In the genomic region with DNA sequence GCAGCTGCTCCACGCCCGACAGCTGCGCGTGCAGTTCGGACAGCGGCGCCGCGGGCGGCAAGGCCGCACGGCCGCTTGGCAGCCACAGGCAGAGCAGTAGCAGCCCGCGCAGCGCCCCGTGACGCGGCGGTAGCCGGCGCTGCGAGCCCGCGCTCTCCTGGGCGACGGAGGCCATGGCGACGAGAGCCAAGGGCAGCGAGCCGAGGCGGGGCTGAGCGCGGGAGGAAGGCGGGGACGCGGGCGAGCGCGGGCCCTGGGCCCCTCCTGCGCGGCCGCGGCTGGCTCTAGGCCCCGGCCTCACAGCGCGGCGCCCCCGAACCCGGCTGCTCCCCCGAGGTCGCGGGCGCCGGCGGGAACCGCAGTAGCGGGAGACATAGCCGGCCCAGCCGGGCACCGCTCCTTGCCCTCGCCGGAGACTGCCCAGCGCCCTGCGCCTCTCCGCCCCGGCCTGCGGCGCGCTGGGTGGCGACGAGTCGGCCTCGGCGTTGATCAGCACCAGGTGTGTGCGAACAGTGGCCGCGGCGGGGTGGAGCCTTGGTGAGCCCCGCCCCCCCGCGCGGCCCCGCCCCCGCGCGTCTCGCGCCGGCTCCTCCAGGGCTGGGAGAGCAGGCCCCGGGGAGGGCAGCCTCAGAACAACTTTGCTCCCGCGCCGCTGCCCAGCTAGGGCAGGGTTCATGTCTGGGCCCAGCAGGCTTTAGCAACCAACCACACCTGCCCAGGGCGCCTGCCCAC, we compare ENCODE assay signal across 1 cellular context.
TF ChIP-seq lines count a peak whose summit lies in the region.

A gene with protein sequence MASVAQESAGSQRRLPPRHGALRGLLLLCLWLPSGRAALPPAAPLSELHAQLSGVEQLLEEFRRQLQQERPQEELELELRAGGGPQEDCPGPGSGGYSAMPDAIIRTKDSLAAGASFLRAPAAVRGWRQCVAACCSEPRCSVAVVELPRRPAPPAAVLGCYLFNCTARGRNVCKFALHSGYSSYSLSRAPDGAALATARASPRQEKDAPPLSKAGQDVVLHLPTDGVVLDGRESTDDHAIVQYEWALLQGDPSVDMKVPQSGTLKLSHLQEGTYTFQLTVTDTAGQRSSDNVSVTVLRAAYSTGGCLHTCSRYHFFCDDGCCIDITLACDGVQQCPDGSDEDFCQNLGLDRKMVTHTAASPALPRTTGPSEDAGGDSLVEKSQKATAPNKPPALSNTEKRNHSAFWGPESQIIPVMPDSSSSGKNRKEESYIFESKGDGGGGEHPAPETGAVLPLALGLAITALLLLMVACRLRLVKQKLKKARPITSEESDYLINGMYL (minus strand): TSS at position 514 of the 732 bp plus-strand sequence. CDS start 339 bp downstream, at position 175.

TF ChIP-seq in HepG2, 621 proteins besides CTCF, POLR2A, EP300 and RAD21 (continued from another document and continues in another):
- TF ChIP-seq, protein P1, sequence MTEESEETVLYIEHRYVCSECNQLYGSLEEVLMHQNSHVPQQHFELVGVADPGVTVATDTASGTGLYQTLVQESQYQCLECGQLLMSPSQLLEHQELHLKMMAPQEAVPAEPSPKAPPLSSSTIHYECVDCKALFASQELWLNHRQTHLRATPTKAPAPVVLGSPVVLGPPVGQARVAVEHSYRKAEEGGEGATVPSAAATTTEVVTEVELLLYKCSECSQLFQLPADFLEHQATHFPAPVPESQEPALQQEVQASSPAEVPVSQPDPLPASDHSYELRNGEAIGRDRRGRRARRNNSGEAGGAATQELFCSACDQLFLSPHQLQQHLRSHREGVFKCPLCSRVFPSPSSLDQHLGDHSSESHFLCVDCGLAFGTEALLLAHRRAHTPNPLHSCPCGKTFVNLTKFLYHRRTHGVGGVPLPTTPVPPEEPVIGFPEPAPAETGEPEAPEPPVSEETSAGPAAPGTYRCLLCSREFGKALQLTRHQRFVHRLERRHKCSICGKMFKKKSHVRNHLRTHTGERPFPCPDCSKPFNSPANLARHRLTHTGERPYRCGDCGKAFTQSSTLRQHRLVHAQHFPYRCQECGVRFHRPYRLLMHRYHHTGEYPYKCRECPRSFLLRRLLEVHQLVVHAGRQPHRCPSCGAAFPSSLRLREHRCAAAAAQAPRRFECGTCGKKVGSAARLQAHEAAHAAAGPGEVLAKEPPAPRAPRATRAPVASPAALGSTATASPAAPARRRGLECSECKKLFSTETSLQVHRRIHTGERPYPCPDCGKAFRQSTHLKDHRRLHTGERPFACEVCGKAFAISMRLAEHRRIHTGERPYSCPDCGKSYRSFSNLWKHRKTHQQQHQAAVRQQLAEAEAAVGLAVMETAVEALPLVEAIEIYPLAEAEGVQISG (CRISPR knock-in tag; IDR thresholded peaks at IDR 0.05), result peak; percentile 78
- TF ChIP-seq MXI1 (IDR thresholded peaks at IDR 0.05; ENCODE audit: borderline replicate concordance, low read depth, low read length) (peak; percentile 82; the same call in 1 of the 3 replicates), ZNF780A (CRISPR knock-in tag; IDR thresholded peaks at IDR 0.05) (peak; percentile 59; the same call in 1 of the 2 replicates), SIX1 (CRISPR knock-in tag; IDR thresholded peaks at IDR 0.05; ENCODE audit: borderline replicate concordance) (no peak), ZNF713 (CRISPR knock-in tag; IDR thresholded peaks at IDR 0.05) (no peak), ZNF674 (CRISPR knock-in tag; IDR thresholded peaks at IDR 0.05; ENCODE audit: low read depth) (no peak), KAT8 (CRISPR knock-in tag; IDR thresholded peaks at IDR 0.05) (peak; percentile 49; the same call in 1 of the 2 replicates), FOXK2 (IDR thresholded peaks at IDR 0.05) (no peak), RORA (CRISPR knock-in tag; IDR thresholded peaks at IDR 0.05) (no peak), ATRX (CRISPR knock-in tag; IDR thresholded peaks at IDR 0.05; ENCODE audit: borderline replicate concordance) (no peak), ZZZ3 (CRISPR knock-in tag; IDR thresholded peaks at IDR 0.05; ENCODE audit: borderline replicate concordance) (no peak), KLF9 (CRISPR knock-in tag; IDR thresholded peaks at IDR 0.05; ENCODE audit: low read depth) (no peak), GZF1 (CRISPR knock-in tag; IDR thresholded peaks at IDR 0.05) (no peak), EED (CRISPR knock-in tag; IDR thresholded peaks at IDR 0.05) (no peak), ZNF879 (CRISPR knock-in tag; IDR thresholded peaks at IDR 0.05) (peak; percentile 90; the same call in 1 of the 2 replicates), BRD4 (CRISPR knock-in tag; IDR thresholded peaks at IDR 0.05) (no peak), ZNF7 (CRISPR knock-in tag; IDR thresholded peaks at IDR 0.05) (no peak; the same call in 1 of the 2 replicates), ZNF44 (CRISPR knock-in tag; IDR thresholded peaks at IDR 0.05) (no peak), ZNF230 (CRISPR knock-in tag; IDR thresholded peaks at IDR 0.05) (no peak), MTA3 (CRISPR knock-in tag; IDR thresholded peaks at IDR 0.05) (no peak), ZNF143 (CRISPR knock-in tag; IDR thresholded peaks at IDR 0.05) (no peak), POLR2G (IDR thresholded peaks at IDR 0.05; ENCODE audit: low read depth, low read length) (peak; percentile 82), ZNF460 (CRISPR knock-in tag; IDR thresholded peaks at IDR 0.05; ENCODE audit: borderline replicate concordance) (no peak)
- TF ChIP-seq, protein P2, sequence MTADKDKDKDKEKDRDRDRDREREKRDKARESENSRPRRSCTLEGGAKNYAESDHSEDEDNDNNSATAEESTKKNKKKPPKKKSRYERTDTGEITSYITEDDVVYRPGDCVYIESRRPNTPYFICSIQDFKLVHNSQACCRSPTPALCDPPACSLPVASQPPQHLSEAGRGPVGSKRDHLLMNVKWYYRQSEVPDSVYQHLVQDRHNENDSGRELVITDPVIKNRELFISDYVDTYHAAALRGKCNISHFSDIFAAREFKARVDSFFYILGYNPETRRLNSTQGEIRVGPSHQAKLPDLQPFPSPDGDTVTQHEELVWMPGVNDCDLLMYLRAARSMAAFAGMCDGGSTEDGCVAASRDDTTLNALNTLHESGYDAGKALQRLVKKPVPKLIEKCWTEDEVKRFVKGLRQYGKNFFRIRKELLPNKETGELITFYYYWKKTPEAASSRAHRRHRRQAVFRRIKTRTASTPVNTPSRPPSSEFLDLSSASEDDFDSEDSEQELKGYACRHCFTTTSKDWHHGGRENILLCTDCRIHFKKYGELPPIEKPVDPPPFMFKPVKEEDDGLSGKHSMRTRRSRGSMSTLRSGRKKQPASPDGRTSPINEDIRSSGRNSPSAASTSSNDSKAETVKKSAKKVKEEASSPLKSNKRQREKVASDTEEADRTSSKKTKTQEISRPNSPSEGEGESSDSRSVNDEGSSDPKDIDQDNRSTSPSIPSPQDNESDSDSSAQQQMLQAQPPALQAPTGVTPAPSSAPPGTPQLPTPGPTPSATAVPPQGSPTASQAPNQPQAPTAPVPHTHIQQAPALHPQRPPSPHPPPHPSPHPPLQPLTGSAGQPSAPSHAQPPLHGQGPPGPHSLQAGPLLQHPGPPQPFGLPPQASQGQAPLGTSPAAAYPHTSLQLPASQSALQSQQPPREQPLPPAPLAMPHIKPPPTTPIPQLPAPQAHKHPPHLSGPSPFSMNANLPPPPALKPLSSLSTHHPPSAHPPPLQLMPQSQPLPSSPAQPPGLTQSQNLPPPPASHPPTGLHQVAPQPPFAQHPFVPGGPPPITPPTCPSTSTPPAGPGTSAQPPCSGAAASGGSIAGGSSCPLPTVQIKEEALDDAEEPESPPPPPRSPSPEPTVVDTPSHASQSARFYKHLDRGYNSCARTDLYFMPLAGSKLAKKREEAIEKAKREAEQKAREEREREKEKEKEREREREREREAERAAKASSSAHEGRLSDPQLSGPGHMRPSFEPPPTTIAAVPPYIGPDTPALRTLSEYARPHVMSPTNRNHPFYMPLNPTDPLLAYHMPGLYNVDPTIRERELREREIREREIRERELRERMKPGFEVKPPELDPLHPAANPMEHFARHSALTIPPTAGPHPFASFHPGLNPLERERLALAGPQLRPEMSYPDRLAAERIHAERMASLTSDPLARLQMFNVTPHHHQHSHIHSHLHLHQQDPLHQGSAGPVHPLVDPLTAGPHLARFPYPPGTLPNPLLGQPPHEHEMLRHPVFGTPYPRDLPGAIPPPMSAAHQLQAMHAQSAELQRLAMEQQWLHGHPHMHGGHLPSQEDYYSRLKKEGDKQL (CRISPR knock-in tag; IDR thresholded peaks at IDR 0.05; ENCODE audit: low read depth), result no peak
- TF ChIP-seq, protein P3, sequence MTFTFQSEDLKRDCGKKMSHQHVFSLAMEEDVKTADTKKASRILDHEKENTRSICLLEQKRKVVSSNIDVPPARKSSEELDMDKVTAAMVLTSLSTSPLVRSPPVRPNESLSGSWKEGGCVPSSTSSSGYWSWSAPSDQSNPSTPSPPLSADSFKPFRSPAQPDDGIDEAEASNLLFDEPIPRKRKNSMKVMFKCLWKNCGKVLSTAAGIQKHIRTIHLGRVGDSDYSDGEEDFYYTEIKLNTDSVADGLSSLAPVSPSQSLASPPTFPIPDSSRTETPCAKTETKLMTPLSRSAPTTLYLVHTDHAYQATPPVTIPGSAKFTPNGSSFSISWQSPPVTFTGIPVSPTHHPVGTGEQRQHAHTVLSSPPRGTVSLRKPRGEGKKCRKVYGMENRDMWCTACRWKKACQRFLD (CRISPR knock-in tag; IDR thresholded peaks at IDR 0.05; ENCODE audit: borderline replicate concordance), result no peak
- TF ChIP-seq, protein P4, sequence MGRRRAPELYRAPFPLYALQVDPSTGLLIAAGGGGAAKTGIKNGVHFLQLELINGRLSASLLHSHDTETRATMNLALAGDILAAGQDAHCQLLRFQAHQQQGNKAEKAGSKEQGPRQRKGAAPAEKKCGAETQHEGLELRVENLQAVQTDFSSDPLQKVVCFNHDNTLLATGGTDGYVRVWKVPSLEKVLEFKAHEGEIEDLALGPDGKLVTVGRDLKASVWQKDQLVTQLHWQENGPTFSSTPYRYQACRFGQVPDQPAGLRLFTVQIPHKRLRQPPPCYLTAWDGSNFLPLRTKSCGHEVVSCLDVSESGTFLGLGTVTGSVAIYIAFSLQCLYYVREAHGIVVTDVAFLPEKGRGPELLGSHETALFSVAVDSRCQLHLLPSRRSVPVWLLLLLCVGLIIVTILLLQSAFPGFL (CRISPR knock-in tag; IDR thresholded peaks at IDR 0.05), result no peak
- TF ChIP-seq, protein P5, sequence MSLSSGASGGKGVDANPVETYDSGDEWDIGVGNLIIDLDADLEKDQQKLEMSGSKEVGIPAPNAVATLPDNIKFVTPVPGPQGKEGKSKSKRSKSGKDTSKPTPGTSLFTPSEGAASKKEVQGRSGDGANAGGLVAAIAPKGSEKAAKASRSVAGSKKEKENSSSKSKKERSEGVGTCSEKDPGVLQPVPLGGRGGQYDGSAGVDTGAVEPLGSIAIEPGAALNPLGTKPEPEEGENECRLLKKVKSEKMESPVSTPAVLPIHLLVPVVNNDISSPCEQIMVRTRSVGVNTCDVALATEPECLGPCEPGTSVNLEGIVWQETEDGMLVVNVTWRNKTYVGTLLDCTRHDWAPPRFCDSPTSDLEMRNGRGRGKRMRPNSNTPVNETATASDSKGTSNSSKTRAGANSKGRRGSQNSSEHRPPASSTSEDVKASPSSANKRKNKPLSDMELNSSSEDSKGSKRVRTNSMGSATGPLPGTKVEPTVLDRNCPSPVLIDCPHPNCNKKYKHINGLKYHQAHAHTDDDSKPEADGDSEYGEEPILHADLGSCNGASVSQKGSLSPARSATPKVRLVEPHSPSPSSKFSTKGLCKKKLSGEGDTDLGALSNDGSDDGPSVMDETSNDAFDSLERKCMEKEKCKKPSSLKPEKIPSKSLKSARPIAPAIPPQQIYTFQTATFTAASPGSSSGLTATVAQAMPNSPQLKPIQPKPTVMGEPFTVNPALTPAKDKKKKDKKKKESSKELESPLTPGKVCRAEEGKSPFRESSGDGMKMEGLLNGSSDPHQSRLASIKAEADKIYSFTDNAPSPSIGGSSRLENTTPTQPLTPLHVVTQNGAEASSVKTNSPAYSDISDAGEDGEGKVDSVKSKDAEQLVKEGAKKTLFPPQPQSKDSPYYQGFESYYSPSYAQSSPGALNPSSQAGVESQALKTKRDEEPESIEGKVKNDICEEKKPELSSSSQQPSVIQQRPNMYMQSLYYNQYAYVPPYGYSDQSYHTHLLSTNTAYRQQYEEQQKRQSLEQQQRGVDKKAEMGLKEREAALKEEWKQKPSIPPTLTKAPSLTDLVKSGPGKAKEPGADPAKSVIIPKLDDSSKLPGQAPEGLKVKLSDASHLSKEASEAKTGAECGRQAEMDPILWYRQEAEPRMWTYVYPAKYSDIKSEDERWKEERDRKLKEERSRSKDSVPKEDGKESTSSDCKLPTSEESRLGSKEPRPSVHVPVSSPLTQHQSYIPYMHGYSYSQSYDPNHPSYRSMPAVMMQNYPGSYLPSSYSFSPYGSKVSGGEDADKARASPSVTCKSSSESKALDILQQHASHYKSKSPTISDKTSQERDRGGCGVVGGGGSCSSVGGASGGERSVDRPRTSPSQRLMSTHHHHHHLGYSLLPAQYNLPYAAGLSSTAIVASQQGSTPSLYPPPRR (CRISPR knock-in tag; IDR thresholded peaks at IDR 0.05; ENCODE audit: borderline replicate concordance), result 0 out of 2 replicates have a peak, but pooled peaks have one; percentile 9
- TF ChIP-seq, protein P6, sequence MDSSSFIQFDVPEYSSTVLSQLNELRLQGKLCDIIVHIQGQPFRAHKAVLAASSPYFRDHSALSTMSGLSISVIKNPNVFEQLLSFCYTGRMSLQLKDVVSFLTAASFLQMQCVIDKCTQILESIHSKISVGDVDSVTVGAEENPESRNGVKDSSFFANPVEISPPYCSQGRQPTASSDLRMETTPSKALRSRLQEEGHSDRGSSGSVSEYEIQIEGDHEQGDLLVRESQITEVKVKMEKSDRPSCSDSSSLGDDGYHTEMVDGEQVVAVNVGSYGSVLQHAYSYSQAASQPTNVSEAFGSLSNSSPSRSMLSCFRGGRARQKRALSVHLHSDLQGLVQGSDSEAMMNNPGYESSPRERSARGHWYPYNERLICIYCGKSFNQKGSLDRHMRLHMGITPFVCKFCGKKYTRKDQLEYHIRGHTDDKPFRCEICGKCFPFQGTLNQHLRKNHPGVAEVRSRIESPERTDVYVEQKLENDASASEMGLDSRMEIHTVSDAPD (CRISPR knock-in tag; IDR thresholded peaks at IDR 0.05), result no peak
- TF ChIP-seq, protein P7, sequence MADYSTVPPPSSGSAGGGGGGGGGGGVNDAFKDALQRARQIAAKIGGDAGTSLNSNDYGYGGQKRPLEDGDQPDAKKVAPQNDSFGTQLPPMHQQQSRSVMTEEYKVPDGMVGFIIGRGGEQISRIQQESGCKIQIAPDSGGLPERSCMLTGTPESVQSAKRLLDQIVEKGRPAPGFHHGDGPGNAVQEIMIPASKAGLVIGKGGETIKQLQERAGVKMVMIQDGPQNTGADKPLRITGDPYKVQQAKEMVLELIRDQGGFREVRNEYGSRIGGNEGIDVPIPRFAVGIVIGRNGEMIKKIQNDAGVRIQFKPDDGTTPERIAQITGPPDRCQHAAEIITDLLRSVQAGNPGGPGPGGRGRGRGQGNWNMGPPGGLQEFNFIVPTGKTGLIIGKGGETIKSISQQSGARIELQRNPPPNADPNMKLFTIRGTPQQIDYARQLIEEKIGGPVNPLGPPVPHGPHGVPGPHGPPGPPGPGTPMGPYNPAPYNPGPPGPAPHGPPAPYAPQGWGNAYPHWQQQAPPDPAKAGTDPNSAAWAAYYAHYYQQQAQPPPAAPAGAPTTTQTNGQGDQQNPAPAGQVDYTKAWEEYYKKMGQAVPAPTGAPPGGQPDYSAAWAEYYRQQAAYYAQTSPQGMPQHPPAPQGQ (CRISPR knock-in tag; IDR thresholded peaks at IDR 0.05; ENCODE audit: borderline replicate concordance), result no peak
- TF ChIP-seq, protein P8, sequence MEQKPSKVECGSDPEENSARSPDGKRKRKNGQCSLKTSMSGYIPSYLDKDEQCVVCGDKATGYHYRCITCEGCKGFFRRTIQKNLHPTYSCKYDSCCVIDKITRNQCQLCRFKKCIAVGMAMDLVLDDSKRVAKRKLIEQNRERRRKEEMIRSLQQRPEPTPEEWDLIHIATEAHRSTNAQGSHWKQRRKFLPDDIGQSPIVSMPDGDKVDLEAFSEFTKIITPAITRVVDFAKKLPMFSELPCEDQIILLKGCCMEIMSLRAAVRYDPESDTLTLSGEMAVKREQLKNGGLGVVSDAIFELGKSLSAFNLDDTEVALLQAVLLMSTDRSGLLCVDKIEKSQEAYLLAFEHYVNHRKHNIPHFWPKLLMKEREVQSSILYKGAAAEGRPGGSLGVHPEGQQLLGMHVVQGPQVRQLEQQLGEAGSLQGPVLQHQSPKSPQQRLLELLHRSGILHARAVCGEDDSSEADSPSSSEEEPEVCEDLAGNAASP (CRISPR knock-in tag; IDR thresholded peaks at IDR 0.05; ENCODE audit: borderline replicate concordance), result peak; percentile 13; the same call in 1 of the 2 replicates
